Comparison of ENCODE assay signal across 8 cellular contexts in genomic region chr12:13255792-13256704, GRCh38. TPM values are rescaled to one million over a fixed set of nuclear protein-coding genes. Genes with fewer than 3 reads are reported as not detected.
A peak's percentile ranks its signal among the peaks of the same experiment; 100 is the strongest.
DNase-seq lines count a peak whose midpoint lies in the region; ATAC-seq, FAIRE-seq and TF ChIP-seq lines count a peak whose summit lies in the region.

No MANE protein-coding gene starts in this region.

- no peak overlapping the region for H3K27ac ChIP-seq in SU-DHL-6 (ENCODE audit: low read depth, low read length)
- no peak overlapping the region for H3K27ac ChIP-seq in pancreas
- H3K27ac ChIP-seq in thyroid gland: no peak overlapping the region

- TF ChIP-seq POLR2A in thyroid gland (IDR thresholded peaks at IDR 0.05): no peak

- peak; percentile 97 for ATAC-seq in activated naive CD8-positive, alpha-beta T cell treated with anti-CD3 and anti-CD28 coated beads, Interleukin-2, amount 10 ng/mL, durations not matched to agents 7 days and 5 days (ENCODE audit: low read depth)
- peak; percentile 98 for ATAC-seq in Right ventricle myocardium inferior
- ATAC-seq in pancreas: peak; percentile 99 to 100 (median 100)

- no peaks in the 10 kb centered on the region for H3K9me2 ChIP-seq in SU-DHL-6 (replicated peaks; ENCODE audit: insufficient read depth, low read length)

- no peaks in the 10 kb centered on the region for H3K9me3 ChIP-seq in SU-DHL-6 (ENCODE audit: insufficient read depth, low read length)
- H3K9me3 ChIP-seq in pancreas: no peaks in the 10 kb centered on the region
- no peaks in the 10 kb centered on the region for H3K9me3 ChIP-seq in thyroid gland

- DNase-seq in GM04503 (ENCODE audit: low read depth) (peak; percentile 57), HFFc6 (peak; percentile 89), NCI-H1092 (lab: John Stamatoyannopoulos, UW) (peak; percentile 93), Right ventricle myocardium inferior (ENCODE audit: missing footprints) (peak; percentile 96), pancreas (peak; percentile 86 to 94 (median 92)), thyroid gland (peak; percentile 93 to 97)
- DNase-seq in activated naive CD8-positive, alpha-beta T cell treated with anti-CD3 and anti-CD28 coated beads, Interleukin-2, amount 10 ng/mL, durations not matched to agents 7 days and 5 days: peak; percentile 83

- H3K27ac Mint-ChIP-seq in HFFc6: peak overlapping the region; percentile 60
- no peak overlapping the region for H3K27ac Mint-ChIP-seq in activated naive CD8-positive, alpha-beta T cell treated with anti-CD3 and anti-CD28 coated beads, Interleukin-2, amount 10 ng/mL, durations not matched to agents 7 days and 5 days

- H3K4me3 ChIP-seq in SU-DHL-6 (ENCODE audit: insufficient read depth, low read length, poor library complexity, severe bottlenecking): no peak overlapping the region
- H3K4me3 ChIP-seq in pancreas: peak overlapping the region in 2 of 4 donors; percentile 5 to 27
- H3K4me3 ChIP-seq in thyroid gland (replicated peaks in 1 of 3): no peak overlapping the region

- POLR2A ChIA-PET in activated naive CD8-positive, alpha-beta T cell treated with anti-CD3 and anti-CD28 coated beads, Interleukin-2, amount 10 ng/mL, durations not matched to agents 7 days and 5 days (lab: Charles Lee): no interaction called here

- no peaks in the 10 kb centered on the region for H4K20me1 ChIP-seq in SU-DHL-6 (ENCODE audit: low read depth, low read length)

- FAIRE-seq in pancreas (lab: Jason Lieb, UNC): peak; percentile 80

- H3K36me3 Mint-ChIP-seq in HFFc6 (ENCODE audit: low read depth): no peaks in the 10 kb centered on the region
- no peaks in the 10 kb centered on the region for H3K36me3 Mint-ChIP-seq in activated naive CD8-positive, alpha-beta T cell treated with anti-CD3 and anti-CD28 coated beads, Interleukin-2, amount 10 ng/mL, durations not matched to agents 7 days and 5 days

- WGBS in pancreas, 2 donors: 26% methylated on average over 18 of the region's 18 CpGs
- WGBS in thyroid gland, 2 donors: 20 to 23% methylated on average over 18 of the region's 18 CpGs

- H3K4me1 ChIP-seq in pancreas (no peaks in the 10 kb centered on the region), thyroid gland (peaks cover 4 to 10% of the 10 kb centered on the region in 2 donors)

- H3F3A ChIP-seq in SU-DHL-6 (ENCODE audit: insufficient read depth): no peaks in the 10 kb centered on the region

- no peaks in the 10 kb centered on the region for H3K79me2 ChIP-seq in SU-DHL-6 (ENCODE audit: insufficient read depth, low read length)

- H3K9ac ChIP-seq in SU-DHL-6 (ENCODE audit: low read length): no peak overlapping the region

- intact Hi-C loops in Right ventricle myocardium inferior (cut with DNase I): loop anchor here (5.0 kb wide), 1 partner anchor 406 kb away; no protein-coding TSS in a partner anchor
- intact Hi-C loops in pancreas (cut with DNase I): no loop called here
- intact Hi-C loops in thyroid gland (cut with DNase I): no loop called here

- peaks cover 27% of the 10 kb centered on the region for H3K4me1 Mint-ChIP-seq in HFFc6 (ENCODE audit: low read depth)
- H3K4me1 Mint-ChIP-seq in activated naive CD8-positive, alpha-beta T cell treated with anti-CD3 and anti-CD28 coated beads, Interleukin-2, amount 10 ng/mL, durations not matched to agents 7 days and 5 days: peaks cover 3% of the 10 kb centered on the region

- no peaks in the 10 kb centered on the region; the same call in none of the 2 replicates for H3K27me3 Mint-ChIP-seq in HFFc6 (ENCODE audit: insufficient read depth)
- peaks cover 11% of the 10 kb centered on the region for H3K27me3 Mint-ChIP-seq in activated naive CD8-positive, alpha-beta T cell treated with anti-CD3 and anti-CD28 coated beads, Interleukin-2, amount 10 ng/mL, durations not matched to agents 7 days and 5 days

- H3K27me3 ChIP-seq in SU-DHL-6 (ENCODE audit: low read length): no peaks in the 10 kb centered on the region
- H3K27me3 ChIP-seq in pancreas: no peaks in the 10 kb centered on the region
- H3K27me3 ChIP-seq in thyroid gland: no peaks in the 10 kb centered on the region

- no peaks in the 10 kb centered on the region for H3K36me3 ChIP-seq in SU-DHL-6 (ENCODE audit: low read length)
- H3K36me3 ChIP-seq in pancreas: no peaks in the 10 kb centered on the region
- no peaks in the 10 kb centered on the region for H3K36me3 ChIP-seq in thyroid gland

- H2AFZ ChIP-seq in SU-DHL-6 (ENCODE audit: low read depth, low read length, severe bottlenecking): no peak overlapping the region

- H3K4me3 Mint-ChIP-seq in HFFc6: peak overlapping the region; percentile 85
- H3K4me3 Mint-ChIP-seq in activated naive CD8-positive, alpha-beta T cell treated with anti-CD3 and anti-CD28 coated beads, Interleukin-2, amount 10 ng/mL, durations not matched to agents 7 days and 5 days: peak overlapping the region; percentile 4

- peak; percentile 99 for TF ChIP-seq CTCF in HFFc6 (IDR thresholded peaks at IDR 0.05)
- peak; percentile 53 for TF ChIP-seq CTCF in SU-DHL-6 (IDR thresholded peaks at IDR 0.05; ENCODE audit: insufficient read depth, low read length, poor library complexity, severe bottlenecking)
- peak; percentile 72 to 94 (median 94) for TF ChIP-seq CTCF in pancreas (IDR thresholded peaks at IDR 0.05)
- peak; percentile 88 to 99 (median 97) for TF ChIP-seq CTCF in thyroid gland (IDR thresholded peaks at IDR 0.05)

- H3K9me3 Mint-ChIP-seq in HFFc6: no peaks in the 10 kb centered on the region
- H3K9me3 Mint-ChIP-seq in activated naive CD8-positive, alpha-beta T cell treated with anti-CD3 and anti-CD28 coated beads, Interleukin-2, amount 10 ng/mL, durations not matched to agents 7 days and 5 days: no peaks in the 10 kb centered on the region

- H3K4me2 ChIP-seq in SU-DHL-6 (ENCODE audit: low read depth, low read length, poor library complexity, severe bottlenecking): no peak overlapping the region

RNA-seq across cellular contexts. Expression of gene EMP1, which starts 59.5 kb away (rescaled TPM):
- 100 to 1,000 TPM; 217 to 417 (median 356) TPM for total RNA-seq in HFFc6 (2021; fragmentation: NEBNext Ultra II Directional; extraction: Animal tissue kit (Norgen Biotek cat#: 25700))
- total RNA-seq in activated naive CD8-positive, alpha-beta T cell treated with anti-CD3 and anti-CD28 coated beads, Interleukin-2, amount 10 ng/mL, durations not matched to agents 7 days and 5 days: 1 to 10 TPM; 7.3 to 8.6 TPM
- total RNA-seq in Right ventricle myocardium inferior (129 TPM), pancreas (10 to 100 TPM; 11.5 to 43.4 (median 31.4) TPM), thyroid gland (100 to 1,000 TPM; 459 to 634 (median 503) TPM)
- 10 to 100 TPM in 1 of 2 donors, 1 to 10 TPM in 1; 5.8 to 10.2 TPM for polyA plus RNA-seq in pancreas
